Comparison of ENCODE assay signal across 11 cellular contexts in the genomic region with DNA sequence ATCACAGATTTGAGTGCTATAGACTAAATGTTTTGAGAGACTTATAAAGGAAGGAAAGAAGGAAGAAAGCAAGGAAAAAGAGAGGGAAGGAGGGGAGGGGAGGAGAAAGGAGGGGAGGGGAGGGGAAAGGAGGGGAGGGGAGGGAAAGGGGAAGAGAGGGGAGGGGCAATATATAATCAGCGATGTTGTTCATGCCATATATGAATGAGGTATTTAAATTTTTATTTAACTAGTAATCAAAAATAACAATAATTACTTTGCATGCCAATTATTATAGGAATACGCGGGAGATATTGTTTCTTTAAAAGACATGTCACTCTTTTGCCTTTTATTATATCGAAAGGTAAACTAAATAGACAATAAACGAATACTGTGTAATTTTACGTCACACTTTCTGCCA.
"Had no signal": no experiment of that assay in that cellular context is flagged by ENCODE, and none has a peak within 500 bp of the region (broad histone marks: within the 10 kb centered on the region; RNA-seq: fewer than 3 reads in every experiment).

No MANE protein-coding gene starts in this region.

- H2AFZ ChIP-seq: GM23248, GM23338 had no signal

- H3K4me2 ChIP-seq: GM23338 had no signal

- H3K9me3 ChIP-seq: HAP-1 had no signal

- H3K9ac ChIP-seq: GM23248 had no signal

- H3K27ac ChIP-seq: GM23248 had no signal

- DNase-seq: GM23248, GOT3, H7, H9, HCEC 1CT, HFFc6 had no signal

- FAIRE-seq: H1, H54 had no signal

- H3K4me3 ChIP-seq: GM23248, GM23338, HAP-1 had no signal

- H3K36me3 ChIP-seq: HAP-1 had no signal

- ATAC-seq: GM23338, HCT116 had no signal
